ENCODE assay signal across 10 cellular contexts in the genomic region with DNA sequence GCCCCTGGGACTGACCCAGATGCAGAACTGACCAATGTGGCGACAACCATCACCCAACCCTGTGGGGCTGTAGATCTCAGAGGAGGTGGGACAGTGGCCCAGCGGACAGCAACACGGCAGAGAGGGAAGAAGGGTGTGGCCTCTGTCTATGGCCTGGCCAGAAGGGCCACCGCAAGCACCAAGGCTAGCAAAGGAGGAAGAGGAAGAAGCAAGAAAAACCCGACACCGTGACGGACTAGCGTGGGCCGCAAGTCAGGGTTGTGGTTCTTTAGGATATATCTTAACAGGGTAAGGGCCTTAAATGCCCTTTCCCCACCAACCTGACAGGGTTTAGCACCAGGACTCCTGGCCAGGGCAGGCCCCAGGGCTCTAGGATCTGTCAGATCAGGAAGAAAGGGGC.
A peak's percentile ranks its signal among the peaks of the same experiment; 100 is the strongest.
DNase-seq lines count a peak whose midpoint lies in the region; ATAC-seq, FAIRE-seq and TF ChIP-seq lines count a peak whose summit lies in the region.
"Had no signal": no experiment of that assay in that cellular context is flagged by ENCODE, and none has a peak within 500 bp of the region (broad histone marks: within the 10 kb centered on the region; RNA-seq: fewer than 3 reads in every experiment).

No MANE protein-coding gene starts in this region.

- H3K4me2 ChIP-seq in mammary epithelial cell (ENCODE audit: insufficient read depth, low read depth, low read length) (peak overlapping the region; percentile 73), neuronal stem cell (ENCODE audit: insufficient read depth, low read length, poor library complexity, severe bottlenecking) (no peak overlapping the region)

- H4K8ac ChIP-seq in neuronal stem cell (ENCODE audit: low read depth, low read length): no peak overlapping the region

- TF ChIP-seq POLR2A in GM12891 (IDR thresholded peaks at IDR 0.05; ENCODE audit: low read depth, low read length) (no peak), suprapubic skin (IDR thresholded peaks at IDR 0.05) (no peak)

- no peak overlapping the region for H2BK5ac ChIP-seq in neuronal stem cell (ENCODE audit: low read length)

- H2AFZ ChIP-seq in mammary epithelial cell (ENCODE audit: low read depth, low read length): no peak overlapping the region
- H2AFZ ChIP-seq in neuronal stem cell (ENCODE audit: low read length): no peak overlapping the region

- intact Hi-C loops in mammary epithelial cell (cut with micrococcal nuclease): no loop called here

- H3K4ac ChIP-seq in neuronal stem cell (ENCODE audit: low read length): no peak overlapping the region

- no peak for TF ChIP-seq EP300 in suprapubic skin (IDR thresholded peaks at IDR 0.05)

- no peaks in the 10 kb centered on the region for H3K79me1 ChIP-seq in neuronal stem cell (ENCODE audit: low read depth, low read length)

- H3K9me3 ChIP-seq in mammary epithelial cell (replicated peaks; ENCODE audit: insufficient read depth, low read length): no peaks in the 10 kb centered on the region
- no peaks in the 10 kb centered on the region for H3K9me3 ChIP-seq in neuronal stem cell (replicated peaks in 1 of 2; ENCODE audit: control insufficient read depth in 2 of 2, insufficient read depth in 1 of 2, low read depth in 1 of 2, low read length in 2 of 2)
- H3K9me3 ChIP-seq in suprapubic skin: no peaks in the 10 kb centered on the region

- H2AK5ac ChIP-seq in neuronal stem cell (ENCODE audit: low read depth, low read length): no peak overlapping the region

- in situ Hi-C loops in mammary epithelial cell (cut with MboI; ENCODE audit: low sequenced_read_pairs in 2 of 2): no loop called here

- ATAC-seq in HG03457 (IDR thresholded peaks at IDR 0.05; ENCODE audit: unreplicated experiment) (peak; percentile 48), GM21447 (IDR thresholded peaks at IDR 0.05; ENCODE audit: unreplicated experiment) (no peak)

- H3K9ac ChIP-seq in mammary epithelial cell (ENCODE audit: insufficient read depth, low read length): peak overlapping the region; percentile 75
- H3K9ac ChIP-seq in neuronal stem cell (ENCODE audit: low read depth, low read length, poor library complexity): no peak overlapping the region

- TF ChIP-seq CTCF in mammary epithelial cell (conservative IDR thresholded peaks at IDR 0.05 in 1 of 2, IDR thresholded peaks at IDR 0.05 in 1 of 2; ENCODE audit: extremely low read depth in 1 of 2, insufficient read depth in 1 of 2, low read depth in 1 of 2, low read length in 2 of 2) (no peak), suprapubic skin (IDR thresholded peaks at IDR 0.05) (no peak)

- H3K27me3 ChIP-seq in mammary epithelial cell (ENCODE audit: insufficient read depth, low read length) (no peaks in the 10 kb centered on the region), neuronal stem cell (ENCODE audit: control insufficient read depth in 3 of 3, insufficient read depth in 3 of 3, low read depth in 1 of 3, low read length in 3 of 3) (peaks cover 2 to 42% (median 39%) of the 10 kb centered on the region in 3 experiments), suprapubic skin (no peaks in the 10 kb centered on the region)

- DNase-seq in GM12891 (ENCODE audit: insufficient read length, low spot score): no peak
- DNase-seq in mammary epithelial cell: no peak
- DNase-seq in neuronal stem cell (ENCODE audit: low spot score): no peak
- DNase-seq in HCEC 1CT: no peak
- DNase-seq in suprapubic skin (ENCODE audit: low spot score in 2 of 2): no peak
- DNase-seq in AG08396 (ENCODE audit: low spot score): no peak
- DNase-seq: activated CD4-positive, alpha-beta T cell treated with anti-CD3 and anti-CD28 coated beads, Interleukin-2, amount 10 ng/mL, durations not matched to agents 7 days and 5 days; NCI-H2081 treated with DMSO at 0.1 percent for 48 hours had no signal

- no peak overlapping the region for H3K23ac ChIP-seq in neuronal stem cell (ENCODE audit: low read depth, low read length, poor library complexity)

- peak; percentile 33 for FAIRE-seq in GM12891 (lab: Jason Lieb, UNC)

- H3K36me3 ChIP-seq in mammary epithelial cell (ENCODE audit: insufficient read depth, low read length): peaks cover 2% of the 10 kb centered on the region
- H3K36me3 ChIP-seq in neuronal stem cell (replicated peaks in 1 of 2; ENCODE audit: control insufficient read depth in 2 of 2, insufficient read depth in 2 of 2, low read length in 2 of 2): no peaks in the 10 kb centered on the region
- H3K36me3 ChIP-seq in suprapubic skin: no peaks in the 10 kb centered on the region

- H3K4me3 ChIP-seq in mammary epithelial cell (replicated peaks in 1 of 3; ENCODE audit: insufficient read depth in 1 of 3, low read depth in 2 of 3, low read length in 3 of 3) (no peak overlapping the region), neuronal stem cell (ENCODE audit: low read length in 2 of 2) (no peak overlapping the region), suprapubic skin (no peak overlapping the region)

- H3K18ac ChIP-seq in neuronal stem cell (ENCODE audit: low read length): peak overlapping the region; percentile 7

- H3K27ac ChIP-seq in mammary epithelial cell (ENCODE audit: insufficient read depth, low read depth, low read length): peak overlapping the region; percentile 97
- H3K27ac ChIP-seq in neuronal stem cell (replicated peaks; ENCODE audit: low read length): no peak overlapping the region
- H3K27ac ChIP-seq in suprapubic skin: no peak overlapping the region

- CTCF ChIA-PET in mammary epithelial cell (lab: Charles Lee; ENCODE audit: low non-redundant PET): no interaction called here

- dilution Hi-C loops in mammary epithelial cell (cut with HindIII; ENCODE audit: low sequenced_read_pairs): loop anchor here (5.0 kb wide), 2 partner anchors 37 to 102 kb away; no protein-coding TSS in a partner anchor

- WGBS in mammary epithelial cell (ENCODE audit: low coverage, missing lambda C conversion rate): 92% methylated on average over 9 of the region's 9 CpGs
- no CpG with 5 or more reads among the region's 9 CpGs for WGBS in neuronal stem cell (ENCODE audit: extremely low coverage in 2 of 2, insufficient read length in 2 of 2, insufficient replicate concordance in 1 of 2), 2 donors
- WGBS in suprapubic skin: 84% methylated on average over 9 of the region's 9 CpGs

- H3K14ac ChIP-seq in neuronal stem cell (ENCODE audit: low read length): no peak overlapping the region

- no peak overlapping the region for H2BK12ac ChIP-seq in neuronal stem cell (ENCODE audit: low read length)

- no peak overlapping the region for H4K91ac ChIP-seq in neuronal stem cell (ENCODE audit: low read depth, low read length, poor library complexity)

- H4K20me1 ChIP-seq in mammary epithelial cell (ENCODE audit: insufficient read depth, low read length): no peaks in the 10 kb centered on the region

- no TSS peak for BruUV-seq in mammary epithelial cell (replicated peaks; lab: Mats Ljungman, UMichigan)

- H2BK15ac ChIP-seq in neuronal stem cell (ENCODE audit: low read length): no peak overlapping the region

- no peak overlapping the region for H2BK120ac ChIP-seq in neuronal stem cell (ENCODE audit: low read depth, low read length)

- peaks cover 70% of the 10 kb centered on the region for H3K79me2 ChIP-seq in mammary epithelial cell (ENCODE audit: insufficient read depth, low read length)

- H3K4me1 ChIP-seq in mammary epithelial cell (ENCODE audit: insufficient read depth, low read length) (peaks cover 83% of the 10 kb centered on the region), neuronal stem cell (ENCODE audit: control insufficient read depth in 2 of 2, insufficient read depth in 1 of 2, low read depth in 1 of 2, low read length in 2 of 2) (peaks cover 24 to 46% of the 10 kb centered on the region in 2 donors), suprapubic skin (peaks cover 49% of the 10 kb centered on the region)

TF ChIP-seq in GM12891, 5 proteins besides CTCF, POLR2A, EP300 and RAD21:
- TF ChIP-seq SPI1 (IDR thresholded peaks at IDR 0.05; ENCODE audit: low read depth, low read length) (peak; percentile 50; the same call in 1 of the 2 replicates), PAX5 (IDR thresholded peaks at IDR 0.05; ENCODE audit: insufficient read depth, low read length, severe bottlenecking) (peak; percentile 7), POU2F2 (IDR thresholded peaks at IDR 0.05; ENCODE audit: low read depth, low read length) (no peak)
